Comparison of ENCODE assay signal across 1 cellular context in the genomic region with DNA sequence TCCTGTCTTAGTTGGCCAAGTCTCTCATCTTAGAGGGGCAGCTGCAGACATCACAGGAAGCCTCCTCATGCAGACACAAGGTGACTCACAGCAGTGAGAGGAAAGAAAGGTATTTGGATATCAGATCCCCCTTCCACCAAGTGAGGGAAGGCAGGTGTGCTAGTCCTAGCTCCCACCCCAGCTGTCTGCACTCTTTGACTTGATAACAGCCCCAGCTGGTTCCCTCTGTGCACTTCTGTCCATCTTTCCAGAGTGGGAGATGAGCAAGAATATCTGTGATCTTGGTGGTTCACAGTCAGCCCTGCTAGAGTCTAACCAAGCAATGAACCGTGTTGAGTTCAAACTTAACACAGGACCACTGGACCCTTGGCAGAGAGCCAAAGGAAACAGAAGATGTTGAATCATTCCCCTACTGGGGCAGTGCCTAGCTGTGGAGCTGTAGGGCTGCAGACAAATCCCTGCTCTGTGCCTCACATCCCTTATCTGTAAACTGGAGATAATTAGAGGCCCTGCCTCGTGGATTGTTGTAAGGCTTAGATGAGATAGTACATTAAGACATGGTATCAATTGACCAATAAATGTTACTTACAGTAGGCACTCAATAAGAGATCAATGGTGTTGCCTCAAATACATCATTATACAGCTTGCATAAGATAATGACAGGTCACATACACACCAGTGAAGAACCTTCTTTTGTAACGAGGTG.
A peak's percentile ranks its signal among the peaks of the same experiment; 100 is the strongest.
TF ChIP-seq lines count a peak whose summit lies in the region.

No MANE protein-coding gene starts in this region.

TF ChIP-seq in HepG2, 621 proteins besides CTCF, POLR2A, EP300 and RAD21 (continued from another document):
- TF ChIP-seq, protein P1, sequence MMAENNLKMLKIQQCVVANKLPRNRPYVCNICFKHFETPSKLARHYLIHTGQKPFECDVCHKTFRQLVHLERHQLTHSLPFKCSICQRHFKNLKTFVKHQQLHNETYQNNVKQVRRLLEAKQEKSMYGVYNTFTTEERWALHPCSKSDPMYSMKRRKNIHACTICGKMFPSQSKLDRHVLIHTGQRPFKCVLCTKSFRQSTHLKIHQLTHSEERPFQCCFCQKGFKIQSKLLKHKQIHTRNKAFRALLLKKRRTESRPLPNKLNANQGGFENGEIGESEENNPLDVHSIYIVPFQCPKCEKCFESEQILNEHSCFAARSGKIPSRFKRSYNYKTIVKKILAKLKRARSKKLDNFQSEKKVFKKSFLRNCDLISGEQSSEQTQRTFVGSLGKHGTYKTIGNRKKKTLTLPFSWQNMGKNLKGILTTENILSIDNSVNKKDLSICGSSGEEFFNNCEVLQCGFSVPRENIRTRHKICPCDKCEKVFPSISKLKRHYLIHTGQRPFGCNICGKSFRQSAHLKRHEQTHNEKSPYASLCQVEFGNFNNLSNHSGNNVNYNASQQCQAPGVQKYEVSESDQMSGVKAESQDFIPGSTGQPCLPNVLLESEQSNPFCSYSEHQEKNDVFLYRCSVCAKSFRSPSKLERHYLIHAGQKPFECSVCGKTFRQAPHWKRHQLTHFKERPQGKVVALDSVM (CRISPR knock-in tag; IDR thresholded peaks at IDR 0.05), result peak; percentile 78
- TF ChIP-seq CEBPG (CRISPR knock-in tag; IDR thresholded peaks at IDR 0.05), result peak; percentile 59
- TF ChIP-seq HDAC2 (CRISPR knock-in tag; IDR thresholded peaks at IDR 0.05), result peak; percentile 67
- peak; percentile 38; the same call in 1 of the 2 replicates for TF ChIP-seq PHF21A (CRISPR knock-in tag; IDR thresholded peaks at IDR 0.05)
- TF ChIP-seq, protein P2, sequence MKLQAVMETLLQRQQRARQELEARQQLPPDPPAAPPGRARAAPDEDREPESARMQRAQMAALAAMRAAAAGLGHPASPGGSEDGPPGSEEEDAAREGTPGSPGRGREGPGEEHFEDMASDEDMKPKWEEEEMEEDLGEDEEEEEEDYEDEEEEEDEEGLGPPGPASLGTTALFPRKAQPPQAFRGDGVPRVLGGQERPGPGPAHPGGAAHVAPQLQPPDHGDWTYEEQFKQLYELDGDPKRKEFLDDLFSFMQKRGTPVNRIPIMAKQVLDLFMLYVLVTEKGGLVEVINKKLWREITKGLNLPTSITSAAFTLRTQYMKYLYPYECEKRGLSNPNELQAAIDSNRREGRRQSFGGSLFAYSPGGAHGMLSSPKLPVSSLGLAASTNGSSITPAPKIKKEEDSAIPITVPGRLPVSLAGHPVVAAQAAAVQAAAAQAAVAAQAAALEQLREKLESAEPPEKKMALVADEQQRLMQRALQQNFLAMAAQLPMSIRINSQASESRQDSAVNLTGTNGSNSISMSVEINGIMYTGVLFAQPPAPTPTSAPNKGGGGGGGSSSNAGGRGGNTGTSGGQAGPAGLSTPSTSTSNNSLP (IDR thresholded peaks at IDR 0.05; ENCODE audit: low read depth, low read length), result 0 out of 2 replicates have a peak, but pooled peaks have one; percentile 21
- TF ChIP-seq, protein P3, sequence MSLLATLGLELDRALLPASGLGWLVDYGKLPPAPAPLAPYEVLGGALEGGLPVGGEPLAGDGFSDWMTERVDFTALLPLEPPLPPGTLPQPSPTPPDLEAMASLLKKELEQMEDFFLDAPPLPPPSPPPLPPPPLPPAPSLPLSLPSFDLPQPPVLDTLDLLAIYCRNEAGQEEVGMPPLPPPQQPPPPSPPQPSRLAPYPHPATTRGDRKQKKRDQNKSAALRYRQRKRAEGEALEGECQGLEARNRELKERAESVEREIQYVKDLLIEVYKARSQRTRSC (CRISPR knock-in tag; IDR thresholded peaks at IDR 0.05; ENCODE audit: low read depth), result no peak
- TF ChIP-seq, protein P4, sequence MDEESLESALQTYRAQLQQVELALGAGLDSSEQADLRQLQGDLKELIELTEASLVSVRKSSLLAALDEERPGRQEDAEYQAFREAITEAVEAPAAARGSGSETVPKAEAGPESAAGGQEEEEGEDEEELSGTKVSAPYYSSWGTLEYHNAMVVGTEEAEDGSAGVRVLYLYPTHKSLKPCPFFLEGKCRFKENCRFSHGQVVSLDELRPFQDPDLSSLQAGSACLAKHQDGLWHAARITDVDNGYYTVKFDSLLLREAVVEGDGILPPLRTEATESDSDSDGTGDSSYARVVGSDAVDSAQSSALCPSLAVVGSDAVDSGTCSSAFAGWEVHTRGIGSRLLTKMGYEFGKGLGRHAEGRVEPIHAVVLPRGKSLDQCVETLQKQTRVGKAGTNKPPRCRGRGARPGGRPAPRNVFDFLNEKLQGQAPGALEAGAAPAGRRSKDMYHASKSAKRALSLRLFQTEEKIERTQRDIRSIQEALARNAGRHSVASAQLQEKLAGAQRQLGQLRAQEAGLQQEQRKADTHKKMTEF (CRISPR knock-in tag; IDR thresholded peaks at IDR 0.05), result 0 out of 2 replicates have a peak, but pooled peaks have one; percentile 46
- TF ChIP-seq ZNF737 (CRISPR knock-in tag; IDR thresholded peaks at IDR 0.05; ENCODE audit: borderline replicate concordance), result no peak
- TF ChIP-seq HOXA9 (CRISPR knock-in tag; IDR thresholded peaks at IDR 0.05; ENCODE audit: borderline replicate concordance), result no peak
- no peak for TF ChIP-seq CHCHD3 (CRISPR knock-in tag; IDR thresholded peaks at IDR 0.05)
- peak; percentile 29; the same call in 1 of the 2 replicates for TF ChIP-seq SAP130 (CRISPR knock-in tag; IDR thresholded peaks at IDR 0.05; ENCODE audit: low read depth)
- TF ChIP-seq RFX5 (IDR thresholded peaks at IDR 0.05; ENCODE audit: low read depth, low read length), result no peak
- TF ChIP-seq RXRB (CRISPR knock-in tag; IDR thresholded peaks at IDR 0.05; ENCODE audit: borderline replicate concordance), result peak; percentile 81
- TF ChIP-seq ZNF644 (CRISPR knock-in tag; IDR thresholded peaks at IDR 0.05; ENCODE audit: low read depth), result peak; percentile 84
- TF ChIP-seq, protein P5, sequence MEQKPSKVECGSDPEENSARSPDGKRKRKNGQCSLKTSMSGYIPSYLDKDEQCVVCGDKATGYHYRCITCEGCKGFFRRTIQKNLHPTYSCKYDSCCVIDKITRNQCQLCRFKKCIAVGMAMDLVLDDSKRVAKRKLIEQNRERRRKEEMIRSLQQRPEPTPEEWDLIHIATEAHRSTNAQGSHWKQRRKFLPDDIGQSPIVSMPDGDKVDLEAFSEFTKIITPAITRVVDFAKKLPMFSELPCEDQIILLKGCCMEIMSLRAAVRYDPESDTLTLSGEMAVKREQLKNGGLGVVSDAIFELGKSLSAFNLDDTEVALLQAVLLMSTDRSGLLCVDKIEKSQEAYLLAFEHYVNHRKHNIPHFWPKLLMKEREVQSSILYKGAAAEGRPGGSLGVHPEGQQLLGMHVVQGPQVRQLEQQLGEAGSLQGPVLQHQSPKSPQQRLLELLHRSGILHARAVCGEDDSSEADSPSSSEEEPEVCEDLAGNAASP (CRISPR knock-in tag; IDR thresholded peaks at IDR 0.05; ENCODE audit: borderline replicate concordance), result peak; percentile 42; the same call in 1 of the 2 replicates
- TF ChIP-seq ZFY (CRISPR knock-in tag; IDR thresholded peaks at IDR 0.05), result peak; percentile 14; the same call in 1 of the 2 replicates
- peak; percentile 94 for TF ChIP-seq ZMYM3 (CRISPR knock-in tag; IDR thresholded peaks at IDR 0.05)
- no peak for TF ChIP-seq CAMTA2 (CRISPR knock-in tag; IDR thresholded peaks at IDR 0.05; ENCODE audit: borderline replicate concordance)
- TF ChIP-seq KAT8 (CRISPR knock-in tag; IDR thresholded peaks at IDR 0.05), result peak; percentile 63; the same call in 1 of the 2 replicates
- no peak for TF ChIP-seq ZBTB42 (CRISPR knock-in tag; IDR thresholded peaks at IDR 0.05)
- 0 out of 2 replicates have a peak, but pooled peaks have one; percentile 27 for TF ChIP-seq BCL6 (CRISPR knock-in tag; IDR thresholded peaks at IDR 0.05)
- no peak for TF ChIP-seq ZNF839 (CRISPR knock-in tag; IDR thresholded peaks at IDR 0.05; ENCODE audit: borderline replicate concordance)
- TF ChIP-seq GATAD1 (CRISPR knock-in tag; IDR thresholded peaks at IDR 0.05), result 0 out of 2 replicates have a peak, but pooled peaks have one; percentile 32
- peak; percentile 40; the same call in 1 of the 2 replicates for TF ChIP-seq RXRA (CRISPR knock-in tag; IDR thresholded peaks at IDR 0.05)
- peak; percentile 85 for TF ChIP-seq HNF4A (CRISPR knock-in tag; IDR thresholded peaks at IDR 0.05)
- TF ChIP-seq ZNF326 (CRISPR knock-in tag; IDR thresholded peaks at IDR 0.05; ENCODE audit: borderline replicate concordance), result no peak
- TF ChIP-seq, protein P6, sequence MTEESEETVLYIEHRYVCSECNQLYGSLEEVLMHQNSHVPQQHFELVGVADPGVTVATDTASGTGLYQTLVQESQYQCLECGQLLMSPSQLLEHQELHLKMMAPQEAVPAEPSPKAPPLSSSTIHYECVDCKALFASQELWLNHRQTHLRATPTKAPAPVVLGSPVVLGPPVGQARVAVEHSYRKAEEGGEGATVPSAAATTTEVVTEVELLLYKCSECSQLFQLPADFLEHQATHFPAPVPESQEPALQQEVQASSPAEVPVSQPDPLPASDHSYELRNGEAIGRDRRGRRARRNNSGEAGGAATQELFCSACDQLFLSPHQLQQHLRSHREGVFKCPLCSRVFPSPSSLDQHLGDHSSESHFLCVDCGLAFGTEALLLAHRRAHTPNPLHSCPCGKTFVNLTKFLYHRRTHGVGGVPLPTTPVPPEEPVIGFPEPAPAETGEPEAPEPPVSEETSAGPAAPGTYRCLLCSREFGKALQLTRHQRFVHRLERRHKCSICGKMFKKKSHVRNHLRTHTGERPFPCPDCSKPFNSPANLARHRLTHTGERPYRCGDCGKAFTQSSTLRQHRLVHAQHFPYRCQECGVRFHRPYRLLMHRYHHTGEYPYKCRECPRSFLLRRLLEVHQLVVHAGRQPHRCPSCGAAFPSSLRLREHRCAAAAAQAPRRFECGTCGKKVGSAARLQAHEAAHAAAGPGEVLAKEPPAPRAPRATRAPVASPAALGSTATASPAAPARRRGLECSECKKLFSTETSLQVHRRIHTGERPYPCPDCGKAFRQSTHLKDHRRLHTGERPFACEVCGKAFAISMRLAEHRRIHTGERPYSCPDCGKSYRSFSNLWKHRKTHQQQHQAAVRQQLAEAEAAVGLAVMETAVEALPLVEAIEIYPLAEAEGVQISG (CRISPR knock-in tag; IDR thresholded peaks at IDR 0.05), result 0 out of 2 replicates have a peak, but pooled peaks have one; percentile 36
- peak; percentile 58; the same call in 1 of the 2 replicates for TF ChIP-seq MED1 (CRISPR knock-in tag; IDR thresholded peaks at IDR 0.05)
